Comparison of ENCODE assay signal across 10 cellular contexts in genomic region chr2:73235315-73236028, GRCh38. TPM values are rescaled to one million over a fixed set of nuclear protein-coding genes. Genes with fewer than 3 reads are reported as not detected.
DNase-seq lines count a peak whose midpoint lies in the region; ATAC-seq, FAIRE-seq and TF ChIP-seq lines count a peak whose summit lies in the region.
"Had no signal": no experiment of that assay in that cellular context is flagged by ENCODE, and none has a peak within 500 bp of the region (broad histone marks: within the 10 kb centered on the region; RNA-seq: fewer than 3 reads in every experiment).

No MANE protein-coding gene starts in this region.

- H3K27ac Mint-ChIP-seq in stimulated activated naive CD8-positive, alpha-beta T cell treated with anti-CD3 and anti-CD28 coated beads, Interleukin-15, Interleukin-2, amounts not matched to agents 100 ng/mL and 50 ng/mL, for 24 hours = peak overlapping the region; percentile 96

- peak overlapping the region; percentile 94 to 95 for H3K9ac ChIP-seq in K562 (ENCODE audit: insufficient read depth in 1 of 2, low read depth in 2 of 2, low read length in 2 of 2)

- no peaks in the 10 kb centered on the region for H3K27me3 ChIP-seq in K562 (ENCODE audit: control insufficient read depth in 2 of 2, insufficient read depth in 2 of 2, low read length in 2 of 2)

- H3K4me1 ChIP-seq in K562 (replicated peaks in 1 of 2; ENCODE audit: control insufficient read depth in 2 of 2, insufficient read depth in 2 of 2, low read length in 2 of 2) (peaks cover 16 to 19% of the 10 kb centered on the region in 2 experiments; a peak in 3 of 5 replicates), mesodermal cell (ENCODE audit: control insufficient read depth, insufficient read depth, low read length, poor library complexity, severe bottlenecking) (peaks cover 14% of the 10 kb centered on the region)

- H3K36me3 Mint-ChIP-seq in stimulated activated naive CD8-positive, alpha-beta T cell treated with anti-CD3 and anti-CD28 coated beads, Interleukin-15, Interleukin-2, amounts not matched to agents 100 ng/mL and 50 ng/mL, for 24 hours (ENCODE audit: low read depth) = peaks cover 50% of the 10 kb centered on the region

- BruUV-seq in K562 (replicated peaks; lab: Mats Ljungman, UMichigan) = no TSS peak

- intact Hi-C loops in K562 (cut with micrococcal nuclease) = no loop called here

- 6% methylated on average over 11 of the region's 11 CpGs for WGBS in K562 (ENCODE audit: insufficient coverage, low coverage, missing lambda C conversion rate)
- WGBS in mesodermal cell (ENCODE audit: insufficient coverage in 2 of 2), 2 experiments = 75 to 78% methylated on average over 11 of the region's 11 CpGs

- H2AFZ ChIP-seq in K562 (ENCODE audit: low read depth, low read length) = no peak overlapping the region

- CTCF ChIA-PET in K562 (lab: Yijun Ruan, JAX; ENCODE audit: low intra/inter-chr PET ratio) = no interaction called here

- peaks cover 47% of the 10 kb centered on the region for H3K4me1 Mint-ChIP-seq in stimulated activated naive CD8-positive, alpha-beta T cell treated with anti-CD3 and anti-CD28 coated beads, Interleukin-15, Interleukin-2, amounts not matched to agents 100 ng/mL and 50 ng/mL, for 24 hours (ENCODE audit: low read depth)

- H4K20me1 ChIP-seq in K562 (replicated peaks; ENCODE audit: control insufficient read depth, insufficient read depth, low read length) = peaks cover 45% of the 10 kb centered on the region

- H3K27ac ChIP-seq in K562 (ENCODE audit: extremely low read depth, low read depth, low read length) (peak overlapping the region; percentile 87; the same call in 2 of the 3 replicates), mesodermal cell (ENCODE audit: low read depth, low read length, severe bottlenecking) (no peak overlapping the region)

- DNase-seq in stimulated activated naive CD8-positive, alpha-beta T cell treated with anti-CD3 and anti-CD28 coated beads, Interleukin-15, Interleukin-2, amounts not matched to agents 100 U/mL and 50 U/mL, for 24 hours = no peak
- DNase-seq in K562 (ENCODE audit: extremely low read depth in 1 of 4, low spot score in 3 of 4) (no peak), NCI-H226 (no peak), germinal center (ENCODE audit: low spot score) (no peak)
- DNase-seq in activated CD4-positive, alpha-beta T cell treated with anti-CD3 and anti-CD28 coated beads for 1 hour = no peak
- DNase-seq: NCI-H510A treated with DMSO at 0.1 percent for 48 hours had no signal

- no peak for ATAC-seq in stimulated activated naive CD8-positive, alpha-beta T cell treated with anti-CD3 and anti-CD28 coated beads, Interleukin-15, Interleukin-2, amounts not matched to agents 100 U/mL and 50 U/mL, for 24 hours
- no peak for ATAC-seq in K562
- no peak for ATAC-seq in GM21390 (IDR thresholded peaks at IDR 0.05; ENCODE audit: unreplicated experiment)

- FAIRE-seq in K562 (lab: Jason Lieb, UNC) = no peak

- no peak for TF ChIP-seq RAD21 in K562 (CRISPR knock-in tag; conservative IDR thresholded peaks at IDR 0.05 in 1 of 2, IDR thresholded peaks at IDR 0.05 in 1 of 2)

- no peaks in the 10 kb centered on the region for H3K9me3 ChIP-seq in K562 (replicated peaks; ENCODE audit: control insufficient read depth, insufficient read depth, low read depth, low read length)
- H3K9me3 ChIP-seq in mesodermal cell (ENCODE audit: control insufficient read depth, low read length) = no peaks in the 10 kb centered on the region

- H3K36me3 ChIP-seq in K562 (ENCODE audit: control insufficient read depth, insufficient read depth, low read length) (peaks cover 53% of the 10 kb centered on the region), mesodermal cell (ENCODE audit: control insufficient read depth, insufficient read depth, low read length) (peaks cover 46% of the 10 kb centered on the region)

- no peaks in the 10 kb centered on the region for H3K9me3 Mint-ChIP-seq in stimulated activated naive CD8-positive, alpha-beta T cell treated with anti-CD3 and anti-CD28 coated beads, Interleukin-15, Interleukin-2, amounts not matched to agents 100 ng/mL and 50 ng/mL, for 24 hours

- peak overlapping the region; percentile 98 for H3K4me2 ChIP-seq in K562 (ENCODE audit: insufficient read depth, low read length)

- peak overlapping the region; percentile 93 for H3K4me3 Mint-ChIP-seq in stimulated activated naive CD8-positive, alpha-beta T cell treated with anti-CD3 and anti-CD28 coated beads, Interleukin-15, Interleukin-2, amounts not matched to agents 100 ng/mL and 50 ng/mL, for 24 hours

- H3K27me3 Mint-ChIP-seq in stimulated activated naive CD8-positive, alpha-beta T cell treated with anti-CD3 and anti-CD28 coated beads, Interleukin-15, Interleukin-2, amounts not matched to agents 100 ng/mL and 50 ng/mL, for 24 hours = no peaks in the 10 kb centered on the region

- TF ChIP-seq EP300 in K562 (IDR thresholded peaks at IDR 0.05; ENCODE audit: low read length) = no peak

- peak overlapping the region; percentile 95 for H3K4me3 ChIP-seq in K562
- peak overlapping the region; percentile 95 for H3K4me3 ChIP-seq in mesodermal cell (ENCODE audit: extremely low read depth, insufficient read depth, low read length, poor library complexity, severe bottlenecking)

- peaks cover 11% of the 10 kb centered on the region for H3K9me1 ChIP-seq in K562 (ENCODE audit: control insufficient read depth, insufficient read depth, low read length)

- in situ Hi-C loops in K562 (cut with MboI) = no loop called here

- no peak for TF ChIP-seq POLR2A in K562 (conservative IDR thresholded peaks at IDR 0.05)

- peaks cover 79% of the 10 kb centered on the region for H3K79me2 ChIP-seq in K562 (ENCODE audit: control insufficient read depth, insufficient read depth, low read length)

- POLR2A ChIA-PET in K562 (lab: Yijun Ruan, JAX) = interaction anchor here (0.6 to 6.3 kb wide), 11 partner anchors 9 to 606 kb away, joined by 3 to 43 read pairs (median 6); no protein-coding TSS in a partner anchor

- no peak for TF ChIP-seq CTCF in K562 (IDR thresholded peaks at IDR 0.05 in 2 of 3, conservative IDR thresholded peaks at IDR 0.05 in 1 of 3; ENCODE audit: insufficient read depth in 2 of 3, low read depth in 1 of 3, low read length in 3 of 3)

RNA-seq across cellular contexts. Expression of gene CCT7, which starts 1.4 kb away (rescaled TPM):
- total RNA-seq in K562 (2011; cell fraction: chromatin; rRNA removed; ENCODE audit: low replicate concordance) = 147 and 196 TPM in 2 replicates
- total RNA-seq in K562 (2011; cell fraction: nucleolus; rRNA removed) = 171 and 174 TPM in 2 replicates
- total RNA-seq in K562 (2011; cell fraction: nucleoplasm; rRNA removed) = 140 and 154 TPM in 2 replicates
- total RNA-seq in K562 (2014; rRNA removed) = 638 and 695 TPM in 2 replicates
- 579 and 592 TPM in 2 replicates for total RNA-seq in K562 (2014; rRNA removed; fragmentation: Illumina TruSeq; extraction: Trizol)
- 599 and 679 TPM in 2 replicates for total RNA-seq in K562 (2015; rRNA removed; fragmentation: Illumina TruSeq; extraction: Trizol)
- total RNA-seq in K562 (2021) = 647 and 659 TPM in 2 replicates
- 366 and 847 TPM in 2 replicates for polyA plus RNA-seq in K562 (2011; rRNA removed)
- 404 and 796 TPM in 2 replicates for polyA plus RNA-seq in K562 (2011; cell fraction: cytosol; rRNA removed)
- 126 and 224 TPM in 2 replicates for polyA plus RNA-seq in K562 (2011; cell fraction: nucleus; rRNA removed)
- 329 and 1,243 TPM in 2 replicates for polyA plus RNA-seq in K562 (2012)
- polyA plus RNA-seq in K562 (2014; fragmentation: Illumina TruSeq; extraction: Trizol) = 833 and 856 TPM in 2 replicates
- polyA plus RNA-seq in K562 (2014; fragmentation: Nextera tagmentation; extraction: Ambion mirVana) = 100 to 1,000 TPM; 326 to 587 TPM
- polyA plus RNA-seq in K562 (2014; rRNA removed) = 625 and 697 TPM in 2 replicates
- polyA minus RNA-seq in K562 (2011; rRNA and poly(A)+ RNA removed) = 536 and 870 TPM in 2 replicates
- polyA minus RNA-seq in K562 (2011; cell fraction: cytosol; rRNA and poly(A)+ RNA removed) = 230 and 274 TPM in 2 replicates
- 90.9 and 94.3 TPM in 2 replicates for polyA minus RNA-seq in K562 (2011; cell fraction: nucleus; rRNA and poly(A)+ RNA removed)
- polyA plus RNA-seq in mesodermal cell (2013, experiment 1 of 2) = 265 TPM
- polyA plus RNA-seq in mesodermal cell (2013, experiment 2 of 2) = 246 TPM

RNA-seq across cellular contexts. Expression of gene PRADC1, which starts 2.4 kb away (rescaled TPM):
- 11.4 and 34.2 TPM in 2 replicates for total RNA-seq in K562 (2011; cell fraction: chromatin; rRNA removed; ENCODE audit: low replicate concordance)
- total RNA-seq in K562 (2011; cell fraction: nucleolus; rRNA removed) = 47.5 and 50.4 TPM in 2 replicates
- 38.3 and 45.1 TPM in 2 replicates for total RNA-seq in K562 (2011; cell fraction: nucleoplasm; rRNA removed)
- total RNA-seq in K562 (2014; rRNA removed) (43.1 and 47.4 TPM in 2 replicates), K562 (2014; rRNA removed; fragmentation: Illumina TruSeq; extraction: Trizol) (26.1 and 32.9 TPM in 2 replicates), K562 (2015; rRNA removed; fragmentation: Illumina TruSeq; extraction: Trizol) (33.8 and 33.9 TPM in 2 replicates), K562 (2021) (36.3 and 41.2 TPM in 2 replicates)
- polyA plus RNA-seq in K562 (2011; rRNA removed) (23.3 and 34.2 TPM in 2 replicates), K562 (2014; fragmentation: Illumina TruSeq; extraction: Trizol) (36.1 and 38.5 TPM in 2 replicates), K562 (2014; fragmentation: Nextera tagmentation; extraction: Ambion mirVana) (10 to 100 TPM in 1 of 2 experiments, 1 to 10 TPM in 1; 7.3 to 10.7 TPM), K562 (2014; rRNA removed) (40.9 and 43.1 TPM in 2 replicates)
- 27.5 and 84.8 TPM in 2 replicates for polyA plus RNA-seq in K562 (2011; cell fraction: cytosol; rRNA removed)
- 13.6 and 23.0 TPM in 2 replicates for polyA plus RNA-seq in K562 (2011; cell fraction: nucleus; rRNA removed)
- 34.4 and 39.4 TPM in 2 replicates for polyA plus RNA-seq in K562 (2012)
- polyA minus RNA-seq in K562 (2011; rRNA and poly(A)+ RNA removed) = 9.2 and 20.3 TPM in 2 replicates
- polyA minus RNA-seq in K562 (2011; cell fraction: cytosol; rRNA and poly(A)+ RNA removed) = 9.3 and 18.8 TPM in 2 replicates
- 6.7 and 7.3 TPM in 2 replicates for polyA minus RNA-seq in K562 (2011; cell fraction: nucleus; rRNA and poly(A)+ RNA removed)
- 20.7 TPM for polyA plus RNA-seq in mesodermal cell (2013, experiment 1 of 2)
- 15.0 TPM for polyA plus RNA-seq in mesodermal cell (2013, experiment 2 of 2)

RNA-seq across cellular contexts. Expression of gene SMYD5, which starts 21.4 kb away (rescaled TPM):
- 42.1 and 110 TPM in 2 replicates for total RNA-seq in K562 (2011; cell fraction: chromatin; rRNA removed; ENCODE audit: low replicate concordance)
- 65.9 and 71.5 TPM in 2 replicates for total RNA-seq in K562 (2011; cell fraction: nucleolus; rRNA removed)
- 61.0 and 61.4 TPM in 2 replicates for total RNA-seq in K562 (2011; cell fraction: nucleoplasm; rRNA removed)
- total RNA-seq in K562 (2014; rRNA removed) (32.0 and 39.5 TPM in 2 replicates), K562 (2014; rRNA removed; fragmentation: Illumina TruSeq; extraction: Trizol) (27.8 and 30.7 TPM in 2 replicates), K562 (2015; rRNA removed; fragmentation: Illumina TruSeq; extraction: Trizol) (34.7 and 37.2 TPM in 2 replicates), K562 (2021) (43.4 and 44.4 TPM in 2 replicates)
- polyA plus RNA-seq in K562 (2011; rRNA removed) (32.8 and 46.7 TPM in 2 replicates), K562 (2014; fragmentation: Illumina TruSeq; extraction: Trizol) (49.9 and 56.8 TPM in 2 replicates), K562 (2014; fragmentation: Nextera tagmentation; extraction: Ambion mirVana) (10 to 100 TPM; 11.4 to 20.8 TPM), K562 (2014; rRNA removed) (31.7 and 51.6 TPM in 2 replicates)
- 31.4 and 48.2 TPM in 2 replicates for polyA plus RNA-seq in K562 (2011; cell fraction: cytosol; rRNA removed)
- polyA plus RNA-seq in K562 (2011; cell fraction: nucleus; rRNA removed) = 43.5 and 96.9 TPM in 2 replicates
- polyA plus RNA-seq in K562 (2012) = 30.6 and 31.1 TPM in 2 replicates
- polyA minus RNA-seq in K562 (2011; rRNA and poly(A)+ RNA removed) = 19.6 and 36.4 TPM in 2 replicates
- polyA minus RNA-seq in K562 (2011; cell fraction: cytosol; rRNA and poly(A)+ RNA removed) = 9.3 and 21.5 TPM in 2 replicates
- polyA minus RNA-seq in K562 (2011; cell fraction: nucleus; rRNA and poly(A)+ RNA removed) = 23.3 and 27.6 TPM in 2 replicates
- 27.0 TPM for polyA plus RNA-seq in mesodermal cell (2013, experiment 1 of 2)
- polyA plus RNA-seq in mesodermal cell (2013, experiment 2 of 2) = 20.7 TPM

RNA-seq across cellular contexts. Expression of gene NOTO, which starts 33.1 kb away (rescaled TPM):
- total RNA-seq in K562 (2011; cell fraction: chromatin; rRNA removed; ENCODE audit: low replicate concordance) = not detected in 2 replicates
- total RNA-seq in K562 (2011; cell fraction: nucleolus; rRNA removed) = not detected in 2 replicates
- total RNA-seq in K562 (2011; cell fraction: nucleoplasm; rRNA removed) = not detected in 2 replicates
- total RNA-seq in K562 (2014; rRNA removed) (not detected in 2 replicates), K562 (2014; rRNA removed; fragmentation: Illumina TruSeq; extraction: Trizol) (not detected in 2 replicates), K562 (2015; rRNA removed; fragmentation: Illumina TruSeq; extraction: Trizol) (not detected in 2 replicates), K562 (2021) (not detected in 2 replicates)
- polyA plus RNA-seq in K562 (2011; rRNA removed) (not detected in 2 replicates), K562 (2014; fragmentation: Illumina TruSeq; extraction: Trizol) (not detected in 2 replicates), K562 (2014; fragmentation: Nextera tagmentation; extraction: Ambion mirVana) (not detected), K562 (2014; rRNA removed) (not detected in 2 replicates)
- not detected in 2 replicates for polyA plus RNA-seq in K562 (2011; cell fraction: cytosol; rRNA removed)
- not detected in 2 replicates for polyA plus RNA-seq in K562 (2011; cell fraction: nucleus; rRNA removed)
- polyA plus RNA-seq in K562 (2012) = not detected in 2 replicates
- polyA minus RNA-seq in K562 (2011; rRNA and poly(A)+ RNA removed) = not detected in 2 replicates
- not detected in 2 replicates for polyA minus RNA-seq in K562 (2011; cell fraction: cytosol; rRNA and poly(A)+ RNA removed)
- polyA minus RNA-seq in K562 (2011; cell fraction: nucleus; rRNA and poly(A)+ RNA removed) = not detected in 2 replicates
- polyA plus RNA-seq in mesodermal cell (2013, experiment 1 of 2) = not detected
- not detected for polyA plus RNA-seq in mesodermal cell (2013, experiment 2 of 2)
- total RNA-seq: lung microvascular endothelial cell had no signal

RNA-seq across cellular contexts. Expression of gene FBXO41, which starts 48.8 kb away (rescaled TPM):
- total RNA-seq in K562 (2011; cell fraction: chromatin; rRNA removed; ENCODE audit: low replicate concordance) = 9.4 and 23.0 TPM in 2 replicates
- total RNA-seq in K562 (2011; cell fraction: nucleolus; rRNA removed) = 12.6 and 13.2 TPM in 2 replicates
- total RNA-seq in K562 (2011; cell fraction: nucleoplasm; rRNA removed) = 9.8 and 10.7 TPM in 2 replicates
- 3.5 and 4.8 TPM in 2 replicates for total RNA-seq in K562 (2014; rRNA removed)
- total RNA-seq in K562 (2014; rRNA removed; fragmentation: Illumina TruSeq; extraction: Trizol) = 1.5 and 1.9 TPM in 2 replicates
- 1.4 and 1.9 TPM in 2 replicates for total RNA-seq in K562 (2015; rRNA removed; fragmentation: Illumina TruSeq; extraction: Trizol)
- total RNA-seq in K562 (2021) = 7.7 and 8.2 TPM in 2 replicates
- 5.5 and 6.1 TPM in 2 replicates for polyA plus RNA-seq in K562 (2011; rRNA removed)
- 5.6 and 7.1 TPM in 2 replicates for polyA plus RNA-seq in K562 (2011; cell fraction: cytosol; rRNA removed)
- 26.4 and 47.6 TPM in 2 replicates for polyA plus RNA-seq in K562 (2011; cell fraction: nucleus; rRNA removed)
- polyA plus RNA-seq in K562 (2012) = 3.4 and 4.5 TPM in 2 replicates
- polyA plus RNA-seq in K562 (2014; fragmentation: Illumina TruSeq; extraction: Trizol) = 4.1 and 4.4 TPM in 2 replicates
- polyA plus RNA-seq in K562 (2014; fragmentation: Nextera tagmentation; extraction: Ambion mirVana) = under 1 TPM; 0.21 to 0.36 TPM
- 6.8 and 7.1 TPM in 2 replicates for polyA plus RNA-seq in K562 (2014; rRNA removed)
- 3.4 and 4.9 TPM in 2 replicates for polyA minus RNA-seq in K562 (2011; rRNA and poly(A)+ RNA removed)
- 3.2 and 5.6 TPM in 2 replicates for polyA minus RNA-seq in K562 (2011; cell fraction: cytosol; rRNA and poly(A)+ RNA removed)
- 8.7 and 9.3 TPM in 2 replicates for polyA minus RNA-seq in K562 (2011; cell fraction: nucleus; rRNA and poly(A)+ RNA removed)
- polyA plus RNA-seq in mesodermal cell (2013, experiment 1 of 2) = 3.2 TPM
- polyA plus RNA-seq in mesodermal cell (2013, experiment 2 of 2) = 2.3 TPM
